Comparison of ENCODE assay signal across 22 cellular contexts in the genomic region with DNA sequence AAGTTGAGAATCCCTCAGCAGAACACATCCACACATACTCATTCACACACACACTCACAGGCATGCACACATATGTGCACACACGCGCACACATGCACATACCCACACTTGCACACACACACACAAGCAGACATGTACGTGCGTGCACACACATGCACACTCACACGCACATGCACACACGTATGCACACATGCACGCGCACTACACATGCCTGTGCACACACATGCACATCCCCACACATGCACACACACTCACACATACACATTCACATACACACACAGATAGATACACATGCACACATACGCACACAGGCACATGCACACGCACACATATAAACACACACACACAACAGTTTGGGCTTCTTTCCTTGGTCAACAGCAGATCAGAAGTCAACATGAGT. TPM values are rescaled to one million over a fixed set of nuclear protein-coding genes. Genes with fewer than 3 reads are reported as not detected.
A peak's percentile ranks its signal among the peaks of the same experiment; 100 is the strongest.
DNase-seq lines count a peak whose midpoint lies in the region; ATAC-seq, FAIRE-seq and TF ChIP-seq lines count a peak whose summit lies in the region.
"Had no signal": no experiment of that assay in that cellular context is flagged by ENCODE, and none has a peak within 500 bp of the region (broad histone marks: within the 10 kb centered on the region; RNA-seq: fewer than 3 reads in every experiment).

No MANE protein-coding gene starts in this region.

- POLR2A ChIA-PET in GM12878 (lab: Charles Lee): no interaction called here

- no peak overlapping the region for H3K4ac ChIP-seq in neuronal stem cell (ENCODE audit: low read length)

- H2AK5ac ChIP-seq in neuronal stem cell (ENCODE audit: low read depth, low read length): no peak overlapping the region

- H2BK15ac ChIP-seq in neuronal stem cell (ENCODE audit: low read length): no peak overlapping the region

- H3K4me3 ChIP-seq in GM12864 (ENCODE audit: low read depth, low read length) (no peak overlapping the region), GM12878 (no peak overlapping the region), neuronal stem cell (ENCODE audit: low read length in 2 of 2) (peak overlapping the region in 1 of 2 donors; percentile 72)
- H3K4me3 ChIP-seq: HAP-1 had no signal

- H3K27ac ChIP-seq in GM12878 (ENCODE audit: control insufficient read depth, insufficient read depth) (no peak overlapping the region), neuronal stem cell (replicated peaks; ENCODE audit: low read length) (no peak overlapping the region), foreskin keratinocyte (no peak overlapping the region)

- TF ChIP-seq RAD21 in GM12878 (IDR thresholded peaks at IDR 0.05; ENCODE audit: insufficient read depth, low read depth, low read length): no peak

- SMC1A ChIA-PET in GM12878 (lab: Charles Lee; ENCODE audit: uncharacterized antibody, unreplicated experiment): no interaction called here

- RAD21 ChIA-PET in GM12878 (lab: Charles Lee; ENCODE audit: unreplicated experiment): no interaction called here

- H3K9me3 ChIP-seq in GM12878 (replicated peaks; ENCODE audit: control insufficient read depth, insufficient read depth, low read length): no peaks in the 10 kb centered on the region
- peaks cover 0 to 3% of the 10 kb centered on the region in 2 donors for H3K9me3 ChIP-seq in neuronal stem cell (replicated peaks in 1 of 2; ENCODE audit: control insufficient read depth in 2 of 2, insufficient read depth in 1 of 2, low read depth in 1 of 2, low read length in 2 of 2)
- H3K9me3 ChIP-seq: BE2C, HAP-1 had no signal

- H3K4me1 ChIP-seq in GM12878 (ENCODE audit: control insufficient read depth, insufficient read depth, low read length): no peaks in the 10 kb centered on the region
- H3K4me1 ChIP-seq in neuronal stem cell (ENCODE audit: control insufficient read depth in 2 of 2, insufficient read depth in 1 of 2, low read depth in 1 of 2, low read length in 2 of 2): peaks cover 0 to 5% of the 10 kb centered on the region in 2 donors
- H3K4me1 ChIP-seq in foreskin keratinocyte: no peaks in the 10 kb centered on the region
- H3K4me1 ChIP-seq: BE2C, HAP-1 had no signal

- CTCF ChIA-PET in GM12878 (lab: Yijun Ruan, JAX): no interaction called here

- FAIRE-seq in GM12878 (lab: Jason Lieb, UNC) (no peak), GM12892 (lab: Jason Lieb, UNC) (no peak)

- H4K8ac ChIP-seq in neuronal stem cell (ENCODE audit: low read depth, low read length): no peak overlapping the region

- TF ChIP-seq POLR2A in GM12878 (IDR thresholded peaks at IDR 0.05; ENCODE audit: low read depth, low read length) (no peak), GM12892 (IDR thresholded peaks at IDR 0.05; ENCODE audit: low read depth, low read length) (no peak)

- H3K4me2 ChIP-seq in GM12878 (ENCODE audit: control insufficient read depth, insufficient read depth): no peak overlapping the region
- H3K4me2 ChIP-seq in neuronal stem cell (ENCODE audit: insufficient read depth, low read length, poor library complexity, severe bottlenecking): no peak overlapping the region

- peak; percentile 4 for DNase-seq in GM12864 (ENCODE audit: low read depth)
- no peak for DNase-seq in GM12878 (ENCODE audit: low read depth, low spot score)
- DNase-seq in neuronal stem cell (ENCODE audit: low spot score): no peak
- no peak for DNase-seq in NCI-H2227 (lab: John Stamatoyannopoulos, UW; ENCODE audit: unreplicated experiment)
- DNase-seq in GM12892 (ENCODE audit: insufficient read length): no peak
- DNase-seq in foreskin keratinocyte: no peak
- DNase-seq: ACHN; BE2C; C1 segment of cervical spinal cord; CD4-positive, CD25-positive, alpha-beta regulatory T cell; CD8-positive, alpha-beta memory T cell; COR-L47; DMS 273 treated with DMSO at 0.1 percent for 48 hours; DMS53; DND-41; EL; IMR-90; KBM-7 had no signal

- H3K79me2 ChIP-seq in GM12878 (ENCODE audit: control insufficient read depth, insufficient read depth, low read length): no peaks in the 10 kb centered on the region

- H4K91ac ChIP-seq in neuronal stem cell (ENCODE audit: low read depth, low read length, poor library complexity): peak overlapping the region; percentile 68

- TF ChIP-seq CTCF in GM12864 (IDR thresholded peaks at IDR 0.05; ENCODE audit: low read depth, low read length, missing control alignments) (no peak), GM12878 (IDR thresholded peaks at IDR 0.05 in 2 of 3, conservative IDR thresholded peaks at IDR 0.05 in 1 of 3; ENCODE audit: control insufficient read depth in 2 of 3, extremely low read depth in 1 of 3, insufficient read depth in 1 of 3, low read depth in 3 of 3, low read length in 3 of 3) (no peak), foreskin keratinocyte (conservative IDR thresholded peaks at IDR 0.05) (no peak)

- H3K14ac ChIP-seq in neuronal stem cell (ENCODE audit: low read length): peak overlapping the region; percentile 77

- H3K79me1 ChIP-seq in neuronal stem cell (ENCODE audit: low read depth, low read length): peaks cover 2% of the 10 kb centered on the region

- no peak overlapping the region for H3K9ac ChIP-seq in GM12878 (ENCODE audit: control insufficient read depth, insufficient read depth, low read length)
- peak overlapping the region; percentile 73 for H3K9ac ChIP-seq in neuronal stem cell (ENCODE audit: low read depth, low read length, poor library complexity)

- H3K36me3 ChIP-seq in GM12878 (ENCODE audit: control insufficient read depth in 2 of 2, insufficient read depth in 2 of 2, low read length in 1 of 2) (no peaks in the 10 kb centered on the region), neuronal stem cell (replicated peaks in 1 of 2; ENCODE audit: control insufficient read depth in 2 of 2, insufficient read depth in 2 of 2, low read length in 2 of 2) (no peaks in the 10 kb centered on the region)
- H3K36me3 ChIP-seq: BE2C, HAP-1 had no signal

- no TSS peak for BruUV-seq in GM12878 (replicated peaks; lab: Mats Ljungman, UMichigan)

- H2BK5ac ChIP-seq in neuronal stem cell (ENCODE audit: low read length): no peak overlapping the region

- no peak for ATAC-seq in GM12878
- ATAC-seq in foreskin keratinocyte: no peak

- WGBS in GM12878 (ENCODE audit: insufficient coverage, insufficient replicate concordance, low lambda C conversion rate, missing lambda C conversion rate): 76% methylated on average over 10 of the region's 10 CpGs
- WGBS in neuronal stem cell (ENCODE audit: extremely low coverage in 2 of 2, insufficient read length in 2 of 2, insufficient replicate concordance in 1 of 2), 2 donors: no CpG with 5 or more reads among the region's 10 CpGs

- H4K20me1 ChIP-seq in GM12878 (ENCODE audit: control insufficient read depth, insufficient read depth): no peaks in the 10 kb centered on the region

- TF ChIP-seq EP300 in GM12878 (IDR thresholded peaks at IDR 0.05; ENCODE audit: borderline replicate concordance in 1 of 2, control insufficient read depth in 1 of 2, low read depth in 2 of 2, low read length in 2 of 2): no peak

- H2AFZ ChIP-seq in GM12878 (ENCODE audit: control insufficient read depth, low read depth, low read length): no peak overlapping the region
- H2AFZ ChIP-seq in neuronal stem cell (ENCODE audit: low read length): no peak overlapping the region

- H2BK12ac ChIP-seq in neuronal stem cell (ENCODE audit: low read length): no peak overlapping the region

- H3K23ac ChIP-seq in neuronal stem cell (ENCODE audit: low read depth, low read length, poor library complexity): peak overlapping the region; percentile 86

- in situ Hi-C loops in GM12878 (cut with MboI): no loop called here

- H3K18ac ChIP-seq in neuronal stem cell (ENCODE audit: low read length): peak overlapping the region; percentile 4

- intact Hi-C loops in GM12878 (cut with micrococcal nuclease; ENCODE audit: unreplicated experiment): no loop called here

- no peak overlapping the region for H2BK120ac ChIP-seq in neuronal stem cell (ENCODE audit: low read depth, low read length)

- no peaks in the 10 kb centered on the region for H3K27me3 ChIP-seq in GM12878 (replicated peaks in 1 of 2; ENCODE audit: control insufficient read depth in 2 of 2, insufficient read depth in 2 of 2, low read length in 1 of 2)
- peaks cover 0 to 2% (median 0%) of the 10 kb centered on the region in 3 experiments for H3K27me3 ChIP-seq in neuronal stem cell (ENCODE audit: control insufficient read depth in 3 of 3, insufficient read depth in 3 of 3, low read depth in 1 of 3, low read length in 3 of 3)
- no peaks in the 10 kb centered on the region for H3K27me3 ChIP-seq in foreskin keratinocyte
- H3K27me3 ChIP-seq: BE2C had no signal

TF ChIP-seq in GM12878, 131 proteins besides CTCF, POLR2A, EP300 and RAD21 (continues in another document):
- TF ChIP-seq CBFB (IDR thresholded peaks at IDR 0.05; ENCODE audit: low read depth): no peak
- no peak for TF ChIP-seq ZBED1 (IDR thresholded peaks at IDR 0.05; ENCODE audit: borderline replicate concordance)
- TF ChIP-seq GATAD2B (conservative IDR thresholded peaks at IDR 0.05; ENCODE audit: low read depth): no peak
- TF ChIP-seq TCF3 (IDR thresholded peaks at IDR 0.05; ENCODE audit: borderline replicate concordance, insufficient read depth, low read depth, low read length): peak; percentile 15; the same call in 1 of the 2 replicates
- no peak for TF ChIP-seq CHD4 (IDR thresholded peaks at IDR 0.05)

RNA-seq across cellular contexts. Expression of a gene that starts 24.0 kb away (rescaled TPM):
- not detected in 2 replicates for total RNA-seq in GM12878 (2013; cell fraction: nucleolus; rRNA removed)
- total RNA-seq in GM12878 (2014; rRNA removed) (not detected in 2 replicates), GM12878 (2014; rRNA removed; fragmentation: Illumina TruSeq; extraction: Trizol) (not detected in 2 replicates), GM12878 (2021) (not detected in 2 replicates), foreskin keratinocyte (not detected in 2 replicates)
- polyA plus RNA-seq in GM12878 (2011; ENCODE audit: low read depth): not detected
- polyA plus RNA-seq in GM12878 (2011; rRNA removed) (not detected in 2 replicates), GM12878 (2014; fragmentation: Illumina TruSeq; extraction: Trizol) (not detected in 2 replicates), GM12878 (2014; fragmentation: Nextera tagmentation; extraction: Ambion mirVana) (not detected), GM12878 (2014; rRNA removed) (not detected in 2 replicates), GM12878 (2016; fragmentation: Nextera tagmentation; extraction: Ambion mirVana) (not detected), foreskin keratinocyte (not detected in 2 replicates)
- not detected in 2 replicates for polyA plus RNA-seq in GM12878 (2011; cell fraction: cytosol; rRNA removed)
- not detected in 2 replicates for polyA plus RNA-seq in GM12878 (2011; cell fraction: nucleus; rRNA removed)
- not detected in 2 replicates for polyA plus RNA-seq in GM12878 (2012)
- not detected in 2 replicates for polyA minus RNA-seq in GM12878 (2011; rRNA and poly(A)+ RNA removed)
- not detected in 2 replicates for polyA minus RNA-seq in GM12878 (2011; cell fraction: cytosol; rRNA and poly(A)+ RNA removed)
- polyA minus RNA-seq in GM12878 (2011; cell fraction: nucleus; rRNA and poly(A)+ RNA removed): not detected in 2 replicates
- polyA plus RNA-seq in neuronal stem cell (2013, experiment 1 of 2): 0.04 TPM
- polyA plus RNA-seq in neuronal stem cell (2013, experiment 2 of 2): 0.03 TPM
- not detected for polyA plus RNA-seq in GM12892 (2012; ENCODE audit: missing spikeins)
- total RNA-seq: A172; CD4-positive, CD25-positive, alpha-beta regulatory T cell; G401; HT-29; IMR-90 had no signal
- polyA plus RNA-seq: CD8-positive, alpha-beta memory T cell; IMR-90 had no signal
